ENCODE assay signal across 8 cellular contexts in genomic region chr14:94129111-94129757, GRCh38. TPM values are rescaled to one million over a fixed set of nuclear protein-coding genes. Genes with fewer than 3 reads are reported as not detected.
A peak's percentile ranks its signal among the peaks of the same experiment; 100 is the strongest.
DNase-seq lines count a peak whose midpoint lies in the region; ATAC-seq and TF ChIP-seq lines count a peak whose summit lies in the region.

Gene IFI27L2 (minus strand): TSS chr14:94129604. CDS start chr14:94129564, 40 bp downstream.

- H3K9me3 Mint-ChIP-seq in CD4-positive, alpha-beta T cell, result no peaks in the 10 kb centered on the region
- H3K9me3 Mint-ChIP-seq in endothelial cell (ENCODE audit: unreplicated experiment), result no peaks in the 10 kb centered on the region

- DNase-seq in CD4-positive, alpha-beta T cell, result peak; percentile 27 to 65 (median 44)
- peak; percentile 71 for DNase-seq in NK-92 treated with Interleukin-12 subunit alpha and Interleukin-12 subunit beta, amount 100 ng/mL, for 24 hours (lab: John Stamatoyannopoulos, UW)
- peak; percentile 26 for DNase-seq in activated CD8-positive, alpha-beta memory T cell treated with anti-CD3 and anti-CD28 coated beads, Interleukin-2, amount 50 U/mL, for 24 hours (ENCODE audit: extremely low read depth)
- DNase-seq in endothelial cell (ENCODE audit: low spot score), result peak; percentile 44
- DNase-seq in midbrain (lab: John Stamatoyannopoulos, UW), result peak; percentile 84
- peak; percentile 10 to 33 for DNase-seq in stimulated activated CD8-positive, alpha-beta memory T cell treated with anti-CD3 and anti-CD28 coated beads, Interleukin-15, amount 100 ng/mL, for 4 hours (ENCODE audit: low read depth in 2 of 2)

- no peaks in the 10 kb centered on the region for H3K27me3 Mint-ChIP-seq in CD4-positive, alpha-beta T cell
- peaks cover 3% of the 10 kb centered on the region for H3K27me3 Mint-ChIP-seq in endothelial cell (ENCODE audit: unreplicated experiment)

- no peaks in the 10 kb centered on the region for H3K27me3 ChIP-seq in CD4-positive, alpha-beta T cell (ENCODE audit: control insufficient read depth, insufficient read depth, low read length)

- H3K27ac Mint-ChIP-seq in CD4-positive, alpha-beta T cell, result peak within 1 kb of the TSS; percentile 45
- peak within 1 kb of the TSS; percentile 46 for H3K27ac Mint-ChIP-seq in endothelial cell (ENCODE audit: unreplicated experiment)

- H3K9me3 ChIP-seq in CD4-positive, alpha-beta T cell (ENCODE audit: control insufficient read depth, low read length), result no peaks in the 10 kb centered on the region

- peak within 1 kb of the TSS; percentile 88 for H3K4me3 Mint-ChIP-seq in CD4-positive, alpha-beta T cell
- H3K4me3 Mint-ChIP-seq in endothelial cell (ENCODE audit: unreplicated experiment), result peak within 1 kb of the TSS; percentile 93

- POLR2A ChIA-PET in CD4-positive, alpha-beta T cell (lab: Charles Lee), result interaction anchor here (1.1 to 4.7 kb wide), 4 partner anchors 29 to 53 kb away, joined by 4 to 33 read pairs (median 6); partner anchors contain the start of genes DDX24, IFI27L1 and PPP4R4

- intact Hi-C loops in CD4-positive, alpha-beta T cell (cut with DNase I, micrococcal nuclease), result loop anchor here in 1 of 2 experiments (2.0 kb wide), 1 partner anchor 46 kb away; no protein-coding TSS in a partner anchor

- no peak within 1 kb of the TSS for H3K27ac ChIP-seq in CD4-positive, alpha-beta T cell (ENCODE audit: low read depth, low read length)

- ATAC-seq in CD4-positive, alpha-beta T cell (ENCODE audit: poor library complexity), result peak; percentile 93
- peak; percentile 95 for ATAC-seq in GM19351 (IDR thresholded peaks at IDR 0.05; ENCODE audit: unreplicated experiment)
- peak; percentile 71 for ATAC-seq in HG03469 (IDR thresholded peaks at IDR 0.05; ENCODE audit: unreplicated experiment)

- CTCF ChIA-PET in CD4-positive, alpha-beta T cell (lab: Charles Lee), result interaction anchor here (0.7 to 1.7 kb wide), 7 partner anchors 44 to 189 kb away, joined by 3 to 4 read pairs (median 3); partner anchors contain the start of gene PPP4R4

- H3K4me1 Mint-ChIP-seq in CD4-positive, alpha-beta T cell (ENCODE audit: low read depth), result peaks cover 20% of the 10 kb centered on the region
- peaks cover 8% of the 10 kb centered on the region for H3K4me1 Mint-ChIP-seq in endothelial cell (ENCODE audit: unreplicated experiment)

- TF ChIP-seq CTCF in CD4-positive, alpha-beta T cell (IDR thresholded peaks at IDR 0.05), result peak; percentile 41
- TF ChIP-seq CTCF in endothelial cell (IDR thresholded peaks at IDR 0.05; ENCODE audit: unreplicated experiment), result no peak

- H3K36me3 Mint-ChIP-seq in CD4-positive, alpha-beta T cell (ENCODE audit: low read depth), result peaks cover 4% of the 10 kb centered on the region
- no peaks in the 10 kb centered on the region for H3K36me3 Mint-ChIP-seq in endothelial cell (ENCODE audit: low read depth, unreplicated experiment)

RNA-seq across cellular contexts. Expression of gene IFI27L2, which starts in this region (rescaled TPM):
- total RNA-seq in CD4-positive, alpha-beta T cell, result 10 to 100 TPM; 21.5 to 22.2 TPM
- 23.7 TPM for total RNA-seq in endothelial cell (ENCODE audit: unreplicated experiment)

Comparison
In these comparisons a context has a peak if more than half of its experiments do, and no peak if none do; other contexts are left out.
1. DNase-seq: peak in every context shown above with its lines; median percentile 84 in midbrain; 71 in NK-92 treated with Interleukin-12 subunit alpha and Interleukin-12 subunit beta, amount 100 ng/mL, for 24 hours; 44 in CD4-positive, alpha-beta T cell; 44 in endothelial cell; 26 in activated CD8-positive, alpha-beta memory T cell treated with anti-CD3 and anti-CD28 coated beads, Interleukin-2, amount 50 U/mL, for 24 hours; 22 in stimulated activated CD8-positive, alpha-beta memory T cell treated with anti-CD3 and anti-CD28 coated beads, Interleukin-15, amount 100 ng/mL, for 4 hours.